1 cellular context compared by ENCODE assay signal in genomic region chr4:23680616-23681518, GRCh38.
TF ChIP-seq lines count a peak whose summit lies in the region.

No MANE protein-coding gene starts in this region.

TF ChIP-seq in GM23338, 12 proteins besides CTCF, POLR2A, EP300 and RAD21 (continued from another document):
- no peak for TF ChIP-seq REST (IDR thresholded peaks at IDR 0.05; ENCODE audit: unreplicated experiment)
- no peak for TF ChIP-seq ETS1 (IDR thresholded peaks at IDR 0.05)
